Comparison of ENCODE assay signal across 14 cellular contexts in the genomic region with DNA sequence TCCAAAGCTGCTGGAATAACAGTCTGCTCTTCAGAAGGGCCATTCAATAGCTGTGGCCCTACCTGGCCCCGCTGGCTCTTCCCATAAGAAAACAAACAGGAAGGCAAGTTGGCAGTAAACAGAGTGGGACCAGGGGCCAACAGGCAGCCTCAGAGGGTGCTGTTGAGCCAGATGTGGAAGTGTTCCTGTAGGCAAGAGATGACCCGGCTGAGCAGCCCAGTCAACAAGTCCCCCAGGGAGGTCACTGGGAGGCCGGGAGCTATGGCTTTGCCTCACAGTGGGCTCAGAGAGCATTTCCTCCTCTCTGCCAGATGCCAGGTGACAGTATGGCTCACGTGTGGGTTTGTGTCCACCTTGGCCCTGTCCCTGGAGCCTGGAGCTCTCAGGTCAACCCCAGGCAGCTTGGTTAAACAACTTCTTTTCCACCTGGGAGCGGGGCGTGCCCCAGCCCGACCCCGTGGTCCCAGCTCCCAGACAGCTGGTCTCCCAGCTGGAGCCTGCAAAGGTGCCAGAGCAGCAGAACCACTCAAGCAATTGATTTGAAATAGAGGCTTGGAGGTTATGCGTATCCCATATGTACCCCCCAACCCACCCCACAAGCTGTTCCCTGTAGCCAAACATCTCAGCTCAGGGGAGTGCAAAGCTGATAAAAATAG. TPM values are rescaled to one million over a fixed set of nuclear protein-coding genes. Genes with fewer than 3 reads are reported as not detected.
A peak's percentile ranks its signal among the peaks of the same experiment; 100 is the strongest.
DNase-seq lines count a peak whose midpoint lies in the region; ATAC-seq, FAIRE-seq and TF ChIP-seq lines count a peak whose summit lies in the region.
"Had no signal": no experiment of that assay in that cellular context is flagged by ENCODE, and none has a peak within 500 bp of the region (broad histone marks: within the 10 kb centered on the region; RNA-seq: fewer than 3 reads in every experiment).

No MANE protein-coding gene starts in this region.

- peak overlapping the region; percentile 29; the same call in 1 of the 2 replicates for H3K4me2 ChIP-seq in HepG2 (ENCODE audit: low read depth, low read length)
- H3K4me2 ChIP-seq in mesendoderm (ENCODE audit: low read length): no peak overlapping the region

- in situ Hi-C loops in HepG2 (cut with HindIII; ENCODE audit: extremely low pct_ligation_motif_present, low pct_unique_long_range_greater_than_20kb): loop anchor here (10.0 to 25.0 kb wide), 2 partner anchors 57 to 389 kb away; no protein-coding TSS in a partner anchor

- no peaks in the 10 kb centered on the region for H3K9me3 Mint-ChIP-seq in endodermal cell

- no peak overlapping the region for H3K27ac Mint-ChIP-seq in endodermal cell
- H3K27ac Mint-ChIP-seq: B cell, IgD-negative memory B cell had no signal

- H3K9me3 ChIP-seq in HepG2 (ENCODE audit: low read length) (no peaks in the 10 kb centered on the region), right lobe of liver (no peaks in the 10 kb centered on the region), endodermal cell (ENCODE audit: control insufficient read depth, low read length) (no peaks in the 10 kb centered on the region), gastroesophageal sphincter (no peaks in the 10 kb centered on the region)

- no peak overlapping the region for H2AK5ac ChIP-seq in mesendoderm (ENCODE audit: low read length)

- DNase-seq in HepG2 (ENCODE audit: low spot score) (peak; percentile 43), right lobe of liver (no peak), NCI-H1694 treated with DMSO at 0.1 percent for 48 hours (lab: John Stamatoyannopoulos, UW) (peak; percentile 90), endodermal cell (peak; percentile 59), mesendoderm (no peak)
- DNase-seq: MV-4-11, NCI-H1436 treated with DMSO at 0.1 percent for 48 hours, NCI-H510A, T-helper 1 cell had no signal

- H3K27me3 ChIP-seq in HepG2 (ENCODE audit: control insufficient read depth in 1 of 2, insufficient read depth in 2 of 2, low read length in 2 of 2) (peaks cover 3 to 17% of the 10 kb centered on the region in 2 experiments; a peak in 2 of 5 replicates), right lobe of liver (peaks cover 0 to under 1% of the 10 kb centered on the region in 2 donors), endodermal cell (ENCODE audit: control insufficient read depth, insufficient read depth, low read length, poor library complexity, severe bottlenecking) (no peaks in the 10 kb centered on the region), gastroesophageal sphincter (peaks cover 12% of the 10 kb centered on the region), mesendoderm (ENCODE audit: insufficient read depth, low read length, poor library complexity) (no peaks in the 10 kb centered on the region)

- H2AFZ ChIP-seq in HepG2 (ENCODE audit: low read length): no peak overlapping the region

- no peak for TF ChIP-seq RAD21 in HepG2 (CRISPR knock-in tag; IDR thresholded peaks at IDR 0.05)

- H4K5ac ChIP-seq in mesendoderm (ENCODE audit: low read length): no peak overlapping the region

- H3K27ac ChIP-seq in HepG2 (ENCODE audit: extremely low read length, insufficient read depth, low read length) (no peak overlapping the region), right lobe of liver (no peak overlapping the region), endodermal cell (ENCODE audit: low read depth, low read length) (no peak overlapping the region), gastroesophageal sphincter (no peak overlapping the region), mesendoderm (ENCODE audit: low read depth, low read length) (no peak overlapping the region)
- H3K27ac ChIP-seq: SK-N-MC had no signal

- no peaks in the 10 kb centered on the region for H3K79me1 ChIP-seq in mesendoderm (ENCODE audit: low read length)

- no TSS peak for BruUV-seq in HepG2 (replicated peaks; lab: Mats Ljungman, UMichigan)

- H3K4me1 ChIP-seq in HepG2 (ENCODE audit: insufficient read depth, low read length): peaks cover 16% of the 10 kb centered on the region
- H3K4me1 ChIP-seq in right lobe of liver: no peaks in the 10 kb centered on the region
- H3K4me1 ChIP-seq in endodermal cell (ENCODE audit: control insufficient read depth, insufficient read depth, low read length): peaks cover 10% of the 10 kb centered on the region
- H3K4me1 ChIP-seq in gastroesophageal sphincter: peaks cover 0 to 10% (median 0%) of the 10 kb centered on the region in 3 donors
- H3K4me1 ChIP-seq in mesendoderm (ENCODE audit: control insufficient read depth, low read depth, low read length): peaks cover 4% of the 10 kb centered on the region

- no peak overlapping the region for H4K8ac ChIP-seq in mesendoderm (ENCODE audit: low read depth, low read length)

- no peaks in the 10 kb centered on the region for H4K20me1 ChIP-seq in HepG2 (ENCODE audit: insufficient read depth, low read length)

- peak; percentile 93 for ATAC-seq in HepG2
- no peak for ATAC-seq in right lobe of liver
- no peak for ATAC-seq in gastroesophageal sphincter
- ATAC-seq in GM21390 (IDR thresholded peaks at IDR 0.05; ENCODE audit: unreplicated experiment): no peak

- POLR2A ChIA-PET in HepG2 (lab: Yijun Ruan, JAX): interaction anchor here (1.0 to 1.9 kb wide), 2 partner anchors 32 to 34 kb away, joined by 3 to 5 read pairs; a partner anchor contains a TSS

- H3K18ac ChIP-seq in mesendoderm (ENCODE audit: low read length): no peak overlapping the region

- WGBS in HepG2 (ENCODE audit: low lambda C conversion rate): 11% methylated on average over 7 of the region's 9 CpGs
- 59% methylated on average over 2 of the region's 9 CpGs for WGBS in right lobe of liver (ENCODE audit: insufficient coverage, low coverage, low lambda C conversion rate, missing lambda C conversion rate)
- 88 to 90% methylated on average over 5 to 9 of the region's 9 CpGs for WGBS in endodermal cell (ENCODE audit: insufficient coverage in 1 of 2, insufficient read length in 1 of 2), 2 experiments
- WGBS in gastroesophageal sphincter (ENCODE audit: low coverage in 1 of 2), 2 donors: 80% methylated on average over 3 of the region's 9 CpGs; no CpG with 5 or more reads in 1 of the 2 donors
- no CpG with 5 or more reads among the region's 9 CpGs for WGBS in mesendoderm (ENCODE audit: extremely low coverage, insufficient coverage, low lambda C conversion rate)

- H3K4me3 ChIP-seq in HepG2 (replicated peaks in 1 of 3; ENCODE audit: insufficient read depth in 1 of 3, low read depth in 2 of 3, low read length in 3 of 3): no peak overlapping the region
- no peak overlapping the region for H3K4me3 ChIP-seq in right lobe of liver
- no peak overlapping the region for H3K4me3 ChIP-seq in endodermal cell (ENCODE audit: low read length)
- H3K4me3 ChIP-seq in gastroesophageal sphincter: no peak overlapping the region
- H3K4me3 ChIP-seq in mesendoderm (ENCODE audit: low read length): no peak overlapping the region
- H3K4me3 ChIP-seq: SK-N-MC had no signal

- no peak for FAIRE-seq in HepG2 (lab: Jason Lieb, UNC)

- CTCF ChIA-PET in HepG2 (lab: Yijun Ruan, JAX; ENCODE audit: low intra/inter-chr PET ratio, low total read pairs): no interaction called here

- no peaks in the 10 kb centered on the region for H3K36me3 Mint-ChIP-seq in endodermal cell (ENCODE audit: low read depth)
- H3K36me3 Mint-ChIP-seq: IgD-negative memory B cell had no signal

- no peaks in the 10 kb centered on the region for H3K27me3 Mint-ChIP-seq in endodermal cell (ENCODE audit: insufficient read depth)

- H3K23ac ChIP-seq in mesendoderm (ENCODE audit: low read length): no peak overlapping the region

- H3K56ac ChIP-seq in mesendoderm (ENCODE audit: low read length): no peak overlapping the region

- H3K4ac ChIP-seq in mesendoderm (ENCODE audit: low read depth, low read length): no peak overlapping the region

- intact Hi-C loops in HepG2 (cut with micrococcal nuclease; ENCODE audit: unreplicated experiment): no loop called here
- intact Hi-C loops in right lobe of liver (cut with DNase I): no loop called here

- H3K36me3 ChIP-seq in HepG2 (replicated peaks in 1 of 2; ENCODE audit: control insufficient read depth in 1 of 2, insufficient read depth in 2 of 2, low read length in 2 of 2): no peaks in the 10 kb centered on the region
- no peaks in the 10 kb centered on the region for H3K36me3 ChIP-seq in right lobe of liver
- no peaks in the 10 kb centered on the region for H3K36me3 ChIP-seq in endodermal cell (ENCODE audit: control insufficient read depth, insufficient read depth, low read length)
- no peaks in the 10 kb centered on the region for H3K36me3 ChIP-seq in gastroesophageal sphincter
- H3K36me3 ChIP-seq in mesendoderm (ENCODE audit: control insufficient read depth, insufficient read depth, low read length): no peaks in the 10 kb centered on the region

- H3K4me1 Mint-ChIP-seq in endodermal cell: peaks cover 24% of the 10 kb centered on the region
- H3K4me1 Mint-ChIP-seq: B cell had no signal

- no peak overlapping the region for H2BK15ac ChIP-seq in mesendoderm (replicated peaks; ENCODE audit: low read depth)

- no peak overlapping the region for H3K4me3 Mint-ChIP-seq in endodermal cell
- H3K4me3 Mint-ChIP-seq: B cell, IgD-negative memory B cell had no signal

- no peak for TF ChIP-seq EP300 in HepG2 (IDR thresholded peaks at IDR 0.05; ENCODE audit: low read depth in 2 of 2, low read length in 2 of 2)
- no peak for TF ChIP-seq EP300 in HepG2 (CRISPR knock-in tag; IDR thresholded peaks at IDR 0.05; ENCODE audit: borderline replicate concordance)
- TF ChIP-seq EP300 in gastroesophageal sphincter (IDR thresholded peaks at IDR 0.05): no peak

- no peaks in the 10 kb centered on the region for H3K79me2 ChIP-seq in HepG2 (ENCODE audit: insufficient read depth, low read length)
- H3K79me2 ChIP-seq in mesendoderm (ENCODE audit: control insufficient read depth, insufficient read depth, low read length): no peaks in the 10 kb centered on the region

- no peak overlapping the region for H2BK5ac ChIP-seq in mesendoderm (ENCODE audit: low read length)

- H2BK120ac ChIP-seq in mesendoderm (ENCODE audit: low read depth, low read length): no peak overlapping the region

- peak; percentile 32; the same call in 1 of the 2 replicates for TF ChIP-seq CTCF in HepG2 (CRISPR knock-in tag; IDR thresholded peaks at IDR 0.05)
- no peak for TF ChIP-seq CTCF in right lobe of liver (IDR thresholded peaks at IDR 0.05)
- TF ChIP-seq CTCF in endodermal cell (conservative IDR thresholded peaks at IDR 0.05): no peak
- TF ChIP-seq CTCF in gastroesophageal sphincter (IDR thresholded peaks at IDR 0.05): no peak

- TF ChIP-seq POLR2A in HepG2 (IDR thresholded peaks at IDR 0.05; ENCODE audit: insufficient read depth in 1 of 2, low read depth in 2 of 2, low read length in 2 of 2) (no peak), right lobe of liver (IDR thresholded peaks at IDR 0.05) (no peak), gastroesophageal sphincter (IDR thresholded peaks at IDR 0.05) (no peak)

- H3K9ac ChIP-seq in HepG2 (ENCODE audit: insufficient read depth, low read depth, low read length) (no peak overlapping the region), endodermal cell (ENCODE audit: extremely low read depth, low read length, poor library complexity, severe bottlenecking) (no peak overlapping the region), mesendoderm (ENCODE audit: low read length) (no peak overlapping the region)

RNA-seq across cellular contexts. Expression of a gene that starts 33.8 kb away (rescaled TPM):
- total RNA-seq in HepG2 (2016; rRNA removed; fragmentation: Illumina TruSeq; extraction: Trizol) (3.8 and 8.8 TPM in 2 replicates), right lobe of liver (10 to 100 TPM in 3 of 6 experiments, 1 to 10 TPM in 1, under 1 TPM in 2; 0.51 to 33.4 (median 10.8) TPM), endodermal cell (under 1 TPM; 0.57 to 0.77 TPM), gastroesophageal sphincter (10 to 100 TPM; 10.6 to 20.7 (median 16.3) TPM)
- 0.91 and 0.97 TPM in 2 replicates for total RNA-seq in HepG2 (2016; cell fraction: cytosol; rRNA removed; fragmentation: Illumina TruSeq; extraction: Trizol; ENCODE audit: low read depth)
- total RNA-seq in HepG2 (2016; cell fraction: insoluble cytoplasmic fraction; rRNA removed; fragmentation: Illumina TruSeq; extraction: Trizol): 3.1 and 9.9 TPM in 2 replicates
- 2.6 and 3.1 TPM in 2 replicates for total RNA-seq in HepG2 (2016; cell fraction: membrane; rRNA removed; fragmentation: Illumina TruSeq; extraction: Trizol)
- 9.7 TPM in 2 replicates for total RNA-seq in HepG2 (2016; cell fraction: nucleus; rRNA removed; fragmentation: Illumina TruSeq; extraction: Trizol)
- 21.1 and 31.3 TPM in 2 replicates for polyA plus RNA-seq in HepG2 (2011; rRNA removed)
- 19.8 and 25.9 TPM in 2 replicates for polyA plus RNA-seq in HepG2 (2011; cell fraction: cytosol; rRNA removed)
- polyA plus RNA-seq in HepG2 (2011; cell fraction: nucleus; rRNA removed): 20.8 and 24.7 TPM in 2 replicates
- polyA plus RNA-seq in HepG2 (2012): 12.1 and 16.1 TPM in 2 replicates
- polyA plus RNA-seq in HepG2 (2016; cell fraction: cytosol; fragmentation: Illumina TruSeq; extraction: Trizol; ENCODE audit: low read depth): 0.87 and 1.0 TPM in 2 replicates
- 3.1 and 3.6 TPM in 2 replicates for polyA plus RNA-seq in HepG2 (2016; cell fraction: insoluble cytoplasmic fraction; fragmentation: Illumina TruSeq; extraction: Trizol; ENCODE audit: low read depth)
- polyA plus RNA-seq in HepG2 (2016; cell fraction: membrane; fragmentation: Illumina TruSeq; extraction: Trizol; ENCODE audit: low read depth): 2.1 and 2.4 TPM in 2 replicates
- polyA plus RNA-seq in HepG2 (2016; cell fraction: nucleus; fragmentation: Illumina TruSeq; extraction: Trizol; ENCODE audit: insufficient read depth, low read depth): 12.3 and 13.7 TPM in 2 replicates
- polyA minus RNA-seq in HepG2 (2011; rRNA and poly(A)+ RNA removed; ENCODE audit: low replicate concordance): 33.3 TPM in 1 of 2 replicates, not detected in the other
- polyA minus RNA-seq in HepG2 (2011; cell fraction: cytosol; rRNA and poly(A)+ RNA removed): 13.7 and 23.0 TPM in 2 replicates
- polyA minus RNA-seq in HepG2 (2011; cell fraction: nucleus; rRNA and poly(A)+ RNA removed): 7.2 and 9.9 TPM in 2 replicates
- 4.0 TPM for polyA plus RNA-seq in endodermal cell (2013, experiment 1 of 2)
- polyA plus RNA-seq in endodermal cell (2013, experiment 2 of 2): 4.2 TPM
- polyA plus RNA-seq in mesendoderm (2013, experiment 1 of 2): 0.67 TPM
- polyA plus RNA-seq in mesendoderm (2013, experiment 2 of 2): 0.64 TPM
- total RNA-seq: B cell had no signal

Comparison
In these comparisons a context has a peak if more than half of its experiments do, and no peak if none do; other contexts are left out.
1. DNase-seq: peak in HepG2 (single experiment), NCI-H1694 treated with DMSO at 0.1 percent for 48 hours (single experiment) and endodermal cell (single experiment); none in right lobe of liver (0 of 3) and mesendoderm (single experiment).